ENCODE assay signal across 9 cellular contexts in genomic region chr18:26574958-26575864, GRCh38. TPM values are rescaled to one million over a fixed set of nuclear protein-coding genes. Genes with fewer than 3 reads are reported as not detected.
DNase-seq lines count a peak whose midpoint lies in the region; ATAC-seq and TF ChIP-seq lines count a peak whose summit lies in the region.
"Had no signal": no experiment of that assay in that cellular context is flagged by ENCODE, and none has a peak within 500 bp of the region (broad histone marks: within the 10 kb centered on the region; RNA-seq: fewer than 3 reads in every experiment).

No MANE protein-coding gene starts in this region.

- H3K27ac Mint-ChIP-seq in T-helper 1 cell treated with Interleukin-12 subunit alpha and Interleukin-12 subunit beta and Interleukin-4 antibody, amounts not matched to agents 30 μg/mL and 1 μg/mL, for 36 hours: no peak overlapping the region
- H3K27ac Mint-ChIP-seq: activated naive CD4-positive, alpha-beta T cell treated with anti-CD3 and anti-CD28 coated beads, Interleukin-2, amount 50 U/mL, for 72 hours had no signal

- peaks cover 9% of the 10 kb centered on the region for H3K4me1 Mint-ChIP-seq in T-helper 1 cell treated with Interleukin-12 subunit alpha and Interleukin-12 subunit beta and Interleukin-4 antibody, amounts not matched to agents 30 μg/mL and 1 μg/mL, for 36 hours (ENCODE audit: low read depth)

- no peak for DNase-seq in T-helper 1 cell
- DNase-seq in NCI-H345 (lab: John Stamatoyannopoulos, UW): peak; percentile 65
- DNase-seq in coronary artery (ENCODE audit: low spot score): no peak
- DNase-seq in right lobe of liver: peak; percentile 48 to 65 (median 57)
- DNase-seq in suprapubic skin (ENCODE audit: low spot score in 2 of 2): no peak
- DNase-seq in DMS114 treated with DMSO at 0.1 percent for 48 hours (lab: John Stamatoyannopoulos, UW; ENCODE audit: unreplicated experiment): no peak

- TF ChIP-seq EP300 in suprapubic skin (IDR thresholded peaks at IDR 0.05): no peak

- 11% methylated on average over 17 of the region's 27 CpGs for WGBS in right lobe of liver (ENCODE audit: insufficient coverage, low coverage, low lambda C conversion rate, missing lambda C conversion rate)
- 2% methylated on average over 27 of the region's 27 CpGs for WGBS in suprapubic skin

- peaks cover 50% of the 10 kb centered on the region for H3K27me3 Mint-ChIP-seq in T-helper 1 cell treated with Interleukin-12 subunit alpha and Interleukin-12 subunit beta and Interleukin-4 antibody, amounts not matched to agents 30 μg/mL and 1 μg/mL, for 36 hours (ENCODE audit: low read depth)

- no peaks in the 10 kb centered on the region for H3K27me3 ChIP-seq in right lobe of liver
- H3K27me3 ChIP-seq in suprapubic skin: peaks cover 7% of the 10 kb centered on the region

- H3K9me3 ChIP-seq in right lobe of liver (no peaks in the 10 kb centered on the region), suprapubic skin (no peaks in the 10 kb centered on the region)

- peak overlapping the region; percentile 14 for H3K4me3 Mint-ChIP-seq in T-helper 1 cell treated with Interleukin-12 subunit alpha and Interleukin-12 subunit beta and Interleukin-4 antibody, amounts not matched to agents 30 μg/mL and 1 μg/mL, for 36 hours

- no peaks in the 10 kb centered on the region for H3K9me3 Mint-ChIP-seq in T-helper 1 cell treated with Interleukin-12 subunit alpha and Interleukin-12 subunit beta and Interleukin-4 antibody, amounts not matched to agents 30 μg/mL and 1 μg/mL, for 36 hours
- H3K9me3 Mint-ChIP-seq: activated naive CD4-positive, alpha-beta T cell treated with anti-CD3 and anti-CD28 coated beads, Interleukin-2, amount 50 U/mL, for 72 hours had no signal

- intact Hi-C loops in right lobe of liver (cut with DNase I): no loop called here

- ATAC-seq in right lobe of liver (peak; percentile 43 to 71 (median 66)), HG03159 (IDR thresholded peaks at IDR 0.05; ENCODE audit: unreplicated experiment) (no peak)
- ATAC-seq: activated naive CD4-positive, alpha-beta T cell treated with anti-CD3 and anti-CD28 coated beads, Interleukin-2, amount 50 U/mL, for 72 hours had no signal

- TF ChIP-seq POLR2A in right lobe of liver (IDR thresholded peaks at IDR 0.05) (no peak), suprapubic skin (IDR thresholded peaks at IDR 0.05) (no peak)

- H3K36me3 ChIP-seq in right lobe of liver: no peaks in the 10 kb centered on the region
- no peaks in the 10 kb centered on the region for H3K36me3 ChIP-seq in suprapubic skin

- H3K4me3 ChIP-seq in coronary artery (peak overlapping the region; percentile 73), right lobe of liver (peak overlapping the region; percentile 7 to 35 (median 31)), suprapubic skin (peak overlapping the region; percentile 51)

- H3K27ac ChIP-seq in coronary artery (no peak overlapping the region), right lobe of liver (no peak overlapping the region), suprapubic skin (peak overlapping the region; percentile 79)

- no peaks in the 10 kb centered on the region for H3K36me3 Mint-ChIP-seq in T-helper 1 cell treated with Interleukin-12 subunit alpha and Interleukin-12 subunit beta and Interleukin-4 antibody, amounts not matched to agents 30 μg/mL and 1 μg/mL, for 36 hours (ENCODE audit: low read depth)
- H3K36me3 Mint-ChIP-seq: activated naive CD4-positive, alpha-beta T cell treated with anti-CD3 and anti-CD28 coated beads, Interleukin-2, amount 50 U/mL, for 72 hours had no signal

- TF ChIP-seq CTCF in coronary artery (IDR thresholded peaks at IDR 0.05): no peak
- TF ChIP-seq CTCF in right lobe of liver (IDR thresholded peaks at IDR 0.05): no peak
- no peak for TF ChIP-seq CTCF in suprapubic skin (IDR thresholded peaks at IDR 0.05)

- H3K4me1 ChIP-seq in right lobe of liver (no peaks in the 10 kb centered on the region), suprapubic skin (peaks cover 16% of the 10 kb centered on the region)

RNA-seq across cellular contexts. Expression of gene KCTD1, which starts 26.9 kb away (rescaled TPM):
- 1 to 10 TPM; 2.9 to 6.8 (median 4.8) TPM for total RNA-seq in right lobe of liver
- total RNA-seq in suprapubic skin: 100 to 1,000 TPM in 1 of 4 donors, 10 to 100 TPM in 3; 31.9 to 104 (median 69.7) TPM

Comparison
In these comparisons a context has a peak if more than half of its experiments do, and no peak if none do; other contexts are left out.
1. DNase-seq: peak in NCI-H345 (single experiment) and right lobe of liver (3 of 3); none in T-helper 1 cell (0 of 5), coronary artery (single experiment), suprapubic skin (0 of 2) and DMS114 treated with DMSO at 0.1 percent for 48 hours (single experiment).
2. RNA of gene KCTD1, which starts 26.9 kb away (total RNA-seq): 31.9 to 104 TPM in suprapubic skin; 2.9 to 6.8 TPM in right lobe of liver; every median in the first group is over 4 times any median in the second.
3. Peak in every context shown above with its lines, with median percentiles within 50 percentile points of each other: H3K4me3 ChIP-seq.